In the genomic region with DNA sequence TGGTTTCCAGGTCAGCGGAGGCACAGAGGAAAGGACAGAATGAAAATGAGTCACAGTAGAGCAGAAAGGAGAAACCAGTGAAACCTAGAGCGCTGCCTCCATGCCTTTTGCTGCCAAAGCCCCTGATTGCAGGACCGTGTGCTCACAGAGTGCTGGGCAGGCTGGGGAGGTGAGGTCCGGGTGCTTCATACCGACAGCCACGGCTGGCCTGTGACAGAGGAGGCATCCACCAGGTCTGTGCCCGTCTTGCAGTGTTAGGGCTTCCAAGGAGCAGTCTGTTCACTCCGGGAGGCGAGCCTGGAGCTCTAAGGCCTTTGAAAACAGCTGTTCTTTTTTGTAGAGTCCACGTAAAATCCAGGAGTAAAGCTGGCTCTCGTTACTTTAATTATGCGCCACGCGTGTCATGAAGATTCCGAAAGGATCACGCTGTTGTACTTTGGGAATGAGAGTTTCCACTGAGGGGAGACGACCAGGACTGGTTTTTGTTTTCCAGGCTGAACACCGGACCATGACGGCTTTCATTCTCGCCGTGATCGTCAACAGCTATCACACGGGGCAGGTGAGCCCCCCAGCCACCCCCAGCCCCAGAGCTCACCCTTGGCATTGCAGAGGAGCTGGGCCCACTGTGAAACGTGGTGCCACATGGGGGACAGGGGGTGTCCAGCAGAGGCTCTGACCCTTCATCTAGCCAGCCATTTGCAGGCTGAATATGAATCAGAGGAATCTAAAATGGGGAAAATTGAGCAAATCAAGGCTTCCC, we compare ENCODE assay signal across 22 cellular contexts.
DNase-seq lines count a peak whose midpoint lies in the region; ATAC-seq, FAIRE-seq and TF ChIP-seq lines count a peak whose summit lies in the region.
"Had no signal": no experiment of that assay in that cellular context is flagged by ENCODE, and none has a peak within 500 bp of the region (broad histone marks: within the 10 kb centered on the region; RNA-seq: fewer than 3 reads in every experiment).

No MANE protein-coding gene starts in this region.

- H2AK5ac ChIP-seq in H1 (ENCODE audit: low read depth, low read length) = no peak overlapping the region

- H2AFZ ChIP-seq in H1 (ENCODE audit: low read length) = no peak overlapping the region
- no peak overlapping the region for H2AFZ ChIP-seq in neural progenitor cell (replicated peaks)
- no peak overlapping the region for H2AFZ ChIP-seq in GM23338

- peaks cover 0 to 3% of the 10 kb centered on the region in 2 donors for H3K9me3 Mint-ChIP-seq in activated naive CD4-positive, alpha-beta T cell treated with anti-CD3 and anti-CD28 coated beads, Interleukin-2, amount 50 U/mL, for 72 hours
- H3K9me3 Mint-ChIP-seq in neural progenitor cell (no peaks in the 10 kb centered on the region), GM23338 (no peaks in the 10 kb centered on the region)
- H3K9me3 Mint-ChIP-seq: CD4-positive, alpha-beta T cell had no signal

- peak overlapping the region; percentile 41; the same call in 1 of the 2 replicates for H4K8ac ChIP-seq in H1 (ENCODE audit: extremely low read depth, insufficient read depth, low read length)

- CTCF ChIA-PET in H1 (lab: Charles Lee; ENCODE audit: partially characterized antibody) = interaction anchor here (1.6 to 2.4 kb wide), 2 partner anchors 11 to 16 kb away, joined by 4 to 11 read pairs; no protein-coding TSS in a partner anchor

- H3K9me2 ChIP-seq in GM23338 (ENCODE audit: insufficient read depth) = no peaks in the 10 kb centered on the region

- peaks cover 36 to 99% (median 96%) of the 10 kb centered on the region in 10 experiments for H3K4me1 ChIP-seq in BLaER1 treated with 17β-estradiol and CSF1 and Interleukin-3, amounts not matched to agents 10 nM and 100 nM
- H3K4me1 ChIP-seq in H1 (replicated peaks in 1 of 4; ENCODE audit: control insufficient read depth in 3 of 4, insufficient read depth in 4 of 4, low read length in 3 of 4) (peaks cover 0 to 17% (median 8%) of the 10 kb centered on the region in 4 experiments; a peak in 6 of 7 replicates), neural progenitor cell (peaks cover 8% of the 10 kb centered on the region), GM23338 (ENCODE audit: insufficient read depth) (no peaks in the 10 kb centered on the region)
- H3K4me1 ChIP-seq: A549 had no signal

- H4K20me1 ChIP-seq in BLaER1 treated with 17β-estradiol and CSF1 and Interleukin-3, amounts not matched to agents 10 nM and 100 nM = peaks cover 55 to 98% (median 80%) of the 10 kb centered on the region in 11 experiments; a peak in 21 of 22 replicates
- H4K20me1 ChIP-seq in H1 (replicated peaks in 1 of 2; ENCODE audit: control insufficient read depth in 1 of 2, insufficient read depth in 2 of 2, low read length in 2 of 2) (peaks cover 0 to 1% of the 10 kb centered on the region in 2 experiments), neural progenitor cell (ENCODE audit: low read depth) (no peaks in the 10 kb centered on the region), GM23338 (replicated peaks; ENCODE audit: insufficient read depth) (no peaks in the 10 kb centered on the region)

- H3K4me1 Mint-ChIP-seq in neural progenitor cell (peaks cover 21% of the 10 kb centered on the region), GM23338 (peaks cover 13% of the 10 kb centered on the region; the same call in 2 of the 3 replicates)

- TF ChIP-seq POLR2A in H1 (IDR thresholded peaks at IDR 0.05; ENCODE audit: control extremely low read depth in 1 of 2, low read depth in 2 of 2, low read length in 2 of 2) = no peak

- H3K4me3 Mint-ChIP-seq in neural progenitor cell (no peak overlapping the region), GM23338 (no peak overlapping the region)
- H3K4me3 Mint-ChIP-seq: CD4-positive, alpha-beta T cell had no signal

- H3K27ac Mint-ChIP-seq in activated naive CD4-positive, alpha-beta T cell treated with anti-CD3 and anti-CD28 coated beads, Interleukin-2, amount 50 U/mL, for 72 hours = peak overlapping the region; percentile 29 to 96
- H3K27ac Mint-ChIP-seq in neural progenitor cell (peak overlapping the region; percentile 92), GM23338 (no peak overlapping the region)
- H3K27ac Mint-ChIP-seq: CD4-positive, alpha-beta T cell had no signal

- no peak for TF ChIP-seq RAD21 in H1 (IDR thresholded peaks at IDR 0.05 in 1 of 2, conservative IDR thresholded peaks at IDR 0.05 in 1 of 2; ENCODE audit: low read depth in 2 of 2, low read length in 2 of 2)

- no peaks in the 10 kb centered on the region; a peak in 1 of 22 replicates for H3K9me3 ChIP-seq in BLaER1 treated with 17β-estradiol and CSF1 and Interleukin-3, amounts not matched to agents 10 nM and 100 nM (replicated peaks in 1 of 11)
- no peaks in the 10 kb centered on the region for H3K9me3 ChIP-seq in H1 (ENCODE audit: insufficient read depth in 2 of 2, low read depth in 1 of 2, low read length in 1 of 2)
- no peaks in the 10 kb centered on the region for H3K9me3 ChIP-seq in neural progenitor cell (ENCODE audit: low read depth)
- H3K9me3 ChIP-seq: A549 had no signal

- DNase-seq in activated naive CD4-positive, alpha-beta T cell treated with anti-CD3 and anti-CD28 coated beads, Interleukin-2, amount 50 U/mL, for 72 hours (ENCODE audit: low spot score in 2 of 2) = no peak
- DNase-seq in activated naive CD4-positive, alpha-beta T cell treated with Interleukin-2 at 50 U/mL for 16 hours = no peak
- no peak for DNase-seq in H1 (ENCODE audit: low read depth in 1 of 2, low spot score in 2 of 2)
- DNase-seq in neural progenitor cell (ENCODE audit: low spot score) = no peak
- no peak for DNase-seq in DMS153 (lab: John Stamatoyannopoulos, UW)
- DNase-seq in GM23338 (ENCODE audit: low spot score) = no peak
- DNase-seq: Calu3; CD4-positive, alpha-beta T cell; DMS79 treated with DMSO at 0.1 percent for 48 hours; NCI-H1092; NCI-H1694 treated with DMSO at 0.1 percent for 48 hours; NCI-H446 treated with DMSO at 0.1 percent for 48 hours; NCI-H774; SHP77 treated with DMSO at 0.1 percent for 48 hours had no signal

- H2BK20ac ChIP-seq in H1 (ENCODE audit: low read length) = no peak overlapping the region

- peaks cover 4 to 91% (median 54%) of the 10 kb centered on the region in 11 experiments; a peak in 19 of 22 replicates for H3K27me3 ChIP-seq in BLaER1 treated with 17β-estradiol and CSF1 and Interleukin-3, amounts not matched to agents 10 nM and 100 nM
- no peaks in the 10 kb centered on the region for H3K27me3 ChIP-seq in H1 (replicated peaks in 1 of 4; ENCODE audit: control insufficient read depth in 3 of 4, extremely low read depth in 1 of 4, insufficient read depth in 3 of 4, low read length in 3 of 4)
- H3K27me3 ChIP-seq in neural progenitor cell = no peaks in the 10 kb centered on the region
- no peaks in the 10 kb centered on the region for H3K27me3 ChIP-seq in GM23338 (ENCODE audit: insufficient read depth)

- H3K27ac ChIP-seq in BLaER1 treated with 17β-estradiol and CSF1 and Interleukin-3, amounts not matched to agents 10 nM and 100 nM = no peak overlapping the region
- no peak overlapping the region for H3K27ac ChIP-seq in H1 (ENCODE audit: low read depth, low read length)
- H3K27ac ChIP-seq in neural progenitor cell = no peak overlapping the region
- H3K27ac ChIP-seq in GM23338 (ENCODE audit: low read depth) = no peak overlapping the region
- H3K27ac ChIP-seq: A549, HL-60 had no signal

- H3K4me2 ChIP-seq in BLaER1 treated with 17β-estradiol and CSF1 and Interleukin-3, amounts not matched to agents 10 nM and 100 nM = peak overlapping the region in 9 of 11 experiments; percentile 47 to 97 (median 94); a peak in 17 of 22 replicates
- H3K4me2 ChIP-seq in H1 (ENCODE audit: insufficient read depth in 1 of 2, low read depth in 2 of 2, low read length in 2 of 2) (no peak overlapping the region), neural progenitor cell (no peak overlapping the region), GM23338 (no peak overlapping the region)
- H3K4me2 ChIP-seq: A549 had no signal

- H3K79me2 ChIP-seq in H1 (ENCODE audit: control insufficient read depth in 1 of 2, insufficient read depth in 2 of 2, low read length in 2 of 2) (no peaks in the 10 kb centered on the region), neural progenitor cell (ENCODE audit: low read depth) (no peaks in the 10 kb centered on the region), GM23338 (replicated peaks; ENCODE audit: insufficient read depth) (no peaks in the 10 kb centered on the region)

- H3K9ac ChIP-seq in BLaER1 treated with 17β-estradiol and CSF1 and Interleukin-3, amounts not matched to agents 10 nM and 100 nM = no peak overlapping the region
- H3K9ac ChIP-seq in H1 (replicated peaks in 1 of 4; ENCODE audit: extremely low read depth in 1 of 4, low read depth in 3 of 4, low read length in 3 of 4) (no peak overlapping the region), neural progenitor cell (no peak overlapping the region)

- no peak overlapping the region for H4K5ac ChIP-seq in H1 (ENCODE audit: insufficient read length, low read depth, low read length)

- FAIRE-seq in H1 (lab: Jason Lieb, UNC) = no peak
- FAIRE-seq: A549, G401.6, GM12891, GM19239, K562 had no signal

- H3K14ac ChIP-seq in H1 (ENCODE audit: insufficient read length) = no peak overlapping the region

- POLR2A ChIA-PET in H1 (lab: Charles Lee; ENCODE audit: partially characterized antibody) = interaction anchor here (1.5 kb wide), 1 partner anchor 10 kb away, joined by 3 read pairs; no protein-coding TSS in a partner anchor

- H4K91ac ChIP-seq in H1 (replicated peaks; ENCODE audit: insufficient read length, low read length) = no peak overlapping the region

- H3K23me2 ChIP-seq in H1 (ENCODE audit: low read depth, low read length) = peaks cover 2% of the 10 kb centered on the region; the same call in 1 of the 2 replicates

- 94% methylated on average over 20 of the region's 24 CpGs; no CpG with 5 or more reads in 1 of the 2 experiments for WGBS in H1 (ENCODE audit: extremely low coverage in 1 of 2, insufficient coverage in 1 of 2, insufficient read length in 1 of 2, insufficient replicate concordance in 2 of 2, low coverage in 1 of 2, low lambda C conversion rate in 2 of 2, missing lambda C conversion rate in 1 of 2), 2 experiments

- no peak overlapping the region for H3K4me3 ChIP-seq in BLaER1 treated with 17β-estradiol and CSF1 and Interleukin-3, amounts not matched to agents 10 nM and 100 nM
- H3K4me3 ChIP-seq in H1 (ENCODE audit: extremely low read depth in 1 of 4, insufficient read depth in 2 of 4, low read depth in 3 of 4, low read length in 4 of 4) (no peak overlapping the region), neural progenitor cell (no peak overlapping the region), GM23338 (no peak overlapping the region)
- H3K4me3 ChIP-seq: A549, K562 had no signal

- H3K23ac ChIP-seq in H1 (ENCODE audit: insufficient read length) = no peak overlapping the region

- H3K4ac ChIP-seq in H1 (replicated peaks; ENCODE audit: insufficient read length, low read depth, low read length) = no peak overlapping the region

- H3K56ac ChIP-seq in H1 (replicated peaks; ENCODE audit: insufficient read length, low read depth, low read length) = no peak overlapping the region

- H3K27me3 Mint-ChIP-seq in neural progenitor cell (ENCODE audit: insufficient read depth, low read depth) (no peaks in the 10 kb centered on the region), GM23338 (ENCODE audit: insufficient read depth, low read depth, poor library complexity) (peaks cover 15% of the 10 kb centered on the region)
- H3K27me3 Mint-ChIP-seq: CD4-positive, alpha-beta T cell had no signal

- no peak for ATAC-seq in activated naive CD4-positive, alpha-beta T cell treated with anti-CD3 and anti-CD28 coated beads, Interleukin-2, amount 50 U/mL, for 72 hours
- ATAC-seq in HG02840 (IDR thresholded peaks at IDR 0.05; ENCODE audit: low FRiP score, unreplicated experiment) (no peak), GM23338 (no peak)
- ATAC-seq: A549, K562 had no signal

- H3K36me3 ChIP-seq in BLaER1 treated with 17β-estradiol and CSF1 and Interleukin-3, amounts not matched to agents 10 nM and 100 nM = peaks cover 19 to 57% (median 45%) of the 10 kb centered on the region in 11 experiments; a peak in 20 of 22 replicates
- H3K36me3 ChIP-seq in H1 (ENCODE audit: control insufficient read depth in 2 of 4, insufficient read depth in 4 of 4, low read length in 3 of 4) (peaks cover 0 to 10% (median 1%) of the 10 kb centered on the region in 4 experiments; a peak in 1 of 8 replicates), neural progenitor cell (no peaks in the 10 kb centered on the region), GM23338 (ENCODE audit: insufficient read depth) (peaks cover 12% of the 10 kb centered on the region)

- H3F3A ChIP-seq in neural progenitor cell (ENCODE audit: low read depth) = no peaks in the 10 kb centered on the region
- no peaks in the 10 kb centered on the region for H3F3A ChIP-seq in GM23338 (replicated peaks; ENCODE audit: low read depth)

- no peak overlapping the region for H2BK15ac ChIP-seq in H1 (ENCODE audit: low read length)

- H3K79me1 ChIP-seq in H1 (ENCODE audit: low read depth, low read length) = no peaks in the 10 kb centered on the region

- H3K18ac ChIP-seq in H1 (ENCODE audit: extremely low read depth, low read length) = no peak overlapping the region

- TF ChIP-seq EP300 in H1 (IDR thresholded peaks at IDR 0.05; ENCODE audit: borderline replicate concordance in 1 of 2, low read depth in 2 of 2, low read length in 2 of 2) = no peak

- H2BK12ac ChIP-seq in H1 (ENCODE audit: low read depth, low read length) = no peak overlapping the region

- TF ChIP-seq CTCF in H1 (IDR thresholded peaks at IDR 0.05; ENCODE audit: control extremely low read depth in 1 of 3, insufficient read depth in 1 of 3, low read depth in 1 of 3, low read length in 3 of 3) (no peak), neural progenitor cell (IDR thresholded peaks at IDR 0.05) (no peak), GM23338 (conservative IDR thresholded peaks at IDR 0.05; ENCODE audit: low read depth in 2 of 2) (no peak)

- no peak overlapping the region for H2BK120ac ChIP-seq in H1 (replicated peaks; ENCODE audit: low read depth, low read length)

- peaks cover 23 to 67% of the 10 kb centered on the region in 2 donors for H3K36me3 Mint-ChIP-seq in activated naive CD4-positive, alpha-beta T cell treated with anti-CD3 and anti-CD28 coated beads, Interleukin-2, amount 50 U/mL, for 72 hours
- peaks cover 15% of the 10 kb centered on the region for H3K36me3 Mint-ChIP-seq in neural progenitor cell
- H3K36me3 Mint-ChIP-seq in GM23338 (ENCODE audit: low read depth) = peaks cover 12% of the 10 kb centered on the region

- H2BK5ac ChIP-seq in H1 (ENCODE audit: low read depth, low read length) = no peak overlapping the region

Comparison
In these comparisons a context has a peak if more than half of its experiments do, and no peak if none do; other contexts are left out.
1. H3K4me2 ChIP-seq: peak in BLaER1 treated with 17β-estradiol and CSF1 and Interleukin-3, amounts not matched to agents 10 nM and 100 nM (9 of 11); none in H1 (0 of 2), neural progenitor cell (single experiment) and GM23338 (single experiment).